8 cellular contexts compared by ENCODE assay signal in genomic region chr12:56590237-56590830, GRCh38. TPM values are rescaled to one million over a fixed set of nuclear protein-coding genes. Genes with fewer than 3 reads are reported as not detected.
DNase-seq lines count a peak whose midpoint lies in the region; ATAC-seq and TF ChIP-seq lines count a peak whose summit lies in the region.
"Had no signal": no experiment of that assay in that cellular context is flagged by ENCODE, and none has a peak within 500 bp of the region (broad histone marks: within the 10 kb centered on the region; RNA-seq: fewer than 3 reads in every experiment).

No MANE protein-coding gene starts in this region.

- no peaks in the 10 kb centered on the region for H3K27me3 ChIP-seq in GM06990 (replicated peaks; ENCODE audit: control insufficient read depth, insufficient read depth, low read length)
- H3K27me3 ChIP-seq: neutrophil had no signal

- peaks cover 44% of the 10 kb centered on the region for H3K36me3 Mint-ChIP-seq in HFFc6 (ENCODE audit: low read depth)

- no peak for ATAC-seq in HG03469 (IDR thresholded peaks at IDR 0.05; ENCODE audit: unreplicated experiment)
- ATAC-seq in HG02642 (IDR thresholded peaks at IDR 0.05; ENCODE audit: poor library complexity, unreplicated experiment): no peak

- H3K27me3 Mint-ChIP-seq in HFFc6 (ENCODE audit: insufficient read depth): peaks cover 14% of the 10 kb centered on the region

- peak; percentile 72 for TF ChIP-seq CTCF in GM06990 (IDR thresholded peaks at IDR 0.05; ENCODE audit: insufficient read depth, low read length, poor library complexity, severe bottlenecking)
- TF ChIP-seq CTCF in HFFc6 (IDR thresholded peaks at IDR 0.05): peak; percentile 64

- no peak overlapping the region; the same call in 1 of the 2 replicates for H3K4me3 Mint-ChIP-seq in HFFc6

- peaks cover 53% of the 10 kb centered on the region for H3K4me1 Mint-ChIP-seq in HFFc6 (ENCODE audit: low read depth)

- H3K36me3 ChIP-seq in GM06990 (ENCODE audit: control insufficient read depth, insufficient read depth, low read length): no peaks in the 10 kb centered on the region

- H3K9me3 Mint-ChIP-seq in HFFc6: no peaks in the 10 kb centered on the region

- H3K27ac Mint-ChIP-seq in HFFc6: peak overlapping the region; percentile 81

- no peak overlapping the region for H3K4me3 ChIP-seq in GM06990 (replicated peaks; ENCODE audit: low read depth, low read length)

- DNase-seq in GM06990 (ENCODE audit: extremely low read depth, insufficient read length) (no peak), HFFc6 (peak; percentile 31), SK-N-DZ (ENCODE audit: low spot score) (peak; percentile 55), iPS-NIHi11 (ENCODE audit: low spot score) (peak; percentile 46), superior temporal gyrus (ENCODE audit: extremely low spot score) (no peak)

RNA-seq across cellular contexts. Expression of gene BAZ2A, which starts 39.8 kb away (rescaled TPM):
- 10 to 100 TPM; 54.2 to 60.4 (median 57.3) TPM for total RNA-seq in HFFc6 (2021; fragmentation: NEBNext Ultra II Directional; extraction: Animal tissue kit (Norgen Biotek cat#: 25700))
- polyA plus RNA-seq in SK-N-DZ (2014; cell fraction: cytosol; rRNA removed): 13.4 and 19.9 TPM in 2 replicates
- 25.0 and 59.3 TPM in 2 replicates for polyA plus RNA-seq in SK-N-DZ (2014; cell fraction: nucleus; rRNA removed)

RNA-seq across cellular contexts. Expression of gene ATP5F1B, which starts 55.5 kb away (rescaled TPM):
- 100 to 1,000 TPM; 690 to 799 (median 765) TPM for total RNA-seq in HFFc6 (2021; fragmentation: NEBNext Ultra II Directional; extraction: Animal tissue kit (Norgen Biotek cat#: 25700))
- polyA plus RNA-seq in SK-N-DZ (2014; cell fraction: cytosol; rRNA removed): 892 and 940 TPM in 2 replicates
- polyA plus RNA-seq in SK-N-DZ (2014; cell fraction: nucleus; rRNA removed): 611 and 648 TPM in 2 replicates

Comparison
In these comparisons a context has a peak if more than half of its experiments do, and no peak if none do; other contexts are left out.
1. DNase-seq: peak in HFFc6 (single experiment), SK-N-DZ (single experiment) and iPS-NIHi11 (single experiment); none in GM06990 (single experiment) and superior temporal gyrus (single experiment).